Comparison of ENCODE assay signal across 1 cellular context in the genomic region with DNA sequence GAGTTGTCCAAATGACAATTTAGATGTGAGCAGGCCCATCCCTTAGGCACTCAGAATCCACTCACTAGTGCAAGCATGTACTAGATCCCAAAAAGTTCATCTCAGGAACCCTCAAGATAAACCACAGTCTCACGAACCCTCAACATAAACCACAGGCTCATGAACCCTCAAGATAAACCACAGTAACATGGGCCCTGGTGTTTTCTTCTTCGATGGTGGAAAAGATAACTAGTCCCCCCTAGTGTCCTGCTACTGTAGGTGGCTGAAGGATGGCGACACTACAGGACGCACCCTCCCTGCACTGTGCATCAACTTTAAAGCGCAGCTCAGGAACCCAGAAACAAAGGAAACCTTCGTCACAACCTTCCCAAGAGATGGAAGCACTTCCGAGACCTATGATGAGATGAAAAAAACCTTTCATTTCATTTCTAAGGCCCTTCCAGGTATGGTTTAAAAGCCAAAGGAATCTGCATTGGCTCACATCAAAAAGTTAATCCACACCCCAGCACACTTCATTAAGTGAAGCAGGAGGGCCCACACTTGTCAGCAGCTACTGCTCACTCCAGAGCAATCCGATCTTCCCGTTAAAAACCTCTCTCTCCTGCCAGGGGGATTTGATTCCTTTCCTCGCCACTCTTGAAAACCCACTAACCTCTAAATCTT.
TF ChIP-seq lines count a peak whose summit lies in the region.

No MANE protein-coding gene starts in this region.

TF ChIP-seq in WTC11, 78 proteins besides CTCF, POLR2A, EP300 and RAD21 (continued from another document):
- TF ChIP-seq, protein P1, sequence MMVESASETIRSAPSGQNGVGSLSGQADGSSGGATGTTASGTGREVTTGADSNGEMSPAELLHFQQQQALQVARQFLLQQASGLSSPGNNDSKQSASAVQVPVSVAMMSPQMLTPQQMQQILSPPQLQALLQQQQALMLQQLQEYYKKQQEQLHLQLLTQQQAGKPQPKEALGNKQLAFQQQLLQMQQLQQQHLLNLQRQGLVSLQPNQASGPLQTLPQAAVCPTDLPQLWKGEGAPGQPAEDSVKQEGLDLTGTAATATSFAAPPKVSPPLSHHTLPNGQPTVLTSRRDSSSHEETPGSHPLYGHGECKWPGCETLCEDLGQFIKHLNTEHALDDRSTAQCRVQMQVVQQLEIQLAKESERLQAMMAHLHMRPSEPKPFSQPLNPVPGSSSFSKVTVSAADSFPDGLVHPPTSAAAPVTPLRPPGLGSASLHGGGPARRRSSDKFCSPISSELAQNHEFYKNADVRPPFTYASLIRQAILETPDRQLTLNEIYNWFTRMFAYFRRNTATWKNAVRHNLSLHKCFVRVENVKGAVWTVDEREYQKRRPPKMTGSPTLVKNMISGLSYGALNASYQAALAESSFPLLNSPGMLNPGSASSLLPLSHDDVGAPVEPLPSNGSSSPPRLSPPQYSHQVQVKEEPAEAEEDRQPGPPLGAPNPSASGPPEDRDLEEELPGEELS (CRISPR knock-in tag; IDR thresholded peaks at IDR 0.05), result no peak
TF ChIP-seq in WTC11: peak in this region for 0.
